In the genomic region with DNA sequence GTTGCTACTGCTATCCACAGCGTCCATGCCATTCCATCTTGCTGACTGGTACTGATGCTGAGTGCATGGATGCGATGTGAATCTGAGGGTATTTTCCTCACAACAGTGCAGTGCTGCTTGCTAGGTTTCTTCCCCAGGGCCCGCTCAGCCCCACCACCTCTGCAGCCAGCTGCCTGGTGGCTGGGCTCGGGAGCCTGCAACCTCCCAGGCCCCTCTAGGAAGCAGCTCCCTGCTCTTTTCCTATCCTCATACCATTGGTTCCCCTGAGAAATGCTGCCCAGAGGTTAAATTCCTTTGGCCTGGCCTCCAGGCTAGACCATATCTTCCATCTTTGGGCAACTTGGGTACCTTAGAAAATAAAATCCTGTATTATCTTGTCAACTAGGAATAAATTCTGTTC, we compare ENCODE assay signal across 2 cellular contexts.
TF ChIP-seq lines count a peak whose summit lies in the region.

No MANE protein-coding gene starts in this region.

TF ChIP-seq in GM23338, 12 proteins besides CTCF, POLR2A, EP300 and RAD21:
- TF ChIP-seq JUNB (IDR thresholded peaks at IDR 0.05; ENCODE audit: unreplicated experiment) (no peak), STAT1 (IDR thresholded peaks at IDR 0.05; ENCODE audit: unreplicated experiment) (no peak), EZH2 (IDR thresholded peaks at IDR 0.05; ENCODE audit: low read depth, unreplicated experiment) (no peak), CREB1 (CRISPR knock-in tag; IDR thresholded peaks at IDR 0.05; ENCODE audit: low read depth) (no peak), NANOG (IDR thresholded peaks at IDR 0.05; ENCODE audit: borderline replicate concordance) (no peak), ZNF331 (CRISPR knock-in tag; IDR thresholded peaks at IDR 0.05; ENCODE audit: low read depth) (no peak), EZH2phosphoT487 (IDR thresholded peaks at IDR 0.05; ENCODE audit: unreplicated experiment) (no peak), POLR2AphosphoS5 (IDR thresholded peaks at IDR 0.05; ENCODE audit: low read depth) (no peak)
- TF ChIP-seq, protein P1, sequence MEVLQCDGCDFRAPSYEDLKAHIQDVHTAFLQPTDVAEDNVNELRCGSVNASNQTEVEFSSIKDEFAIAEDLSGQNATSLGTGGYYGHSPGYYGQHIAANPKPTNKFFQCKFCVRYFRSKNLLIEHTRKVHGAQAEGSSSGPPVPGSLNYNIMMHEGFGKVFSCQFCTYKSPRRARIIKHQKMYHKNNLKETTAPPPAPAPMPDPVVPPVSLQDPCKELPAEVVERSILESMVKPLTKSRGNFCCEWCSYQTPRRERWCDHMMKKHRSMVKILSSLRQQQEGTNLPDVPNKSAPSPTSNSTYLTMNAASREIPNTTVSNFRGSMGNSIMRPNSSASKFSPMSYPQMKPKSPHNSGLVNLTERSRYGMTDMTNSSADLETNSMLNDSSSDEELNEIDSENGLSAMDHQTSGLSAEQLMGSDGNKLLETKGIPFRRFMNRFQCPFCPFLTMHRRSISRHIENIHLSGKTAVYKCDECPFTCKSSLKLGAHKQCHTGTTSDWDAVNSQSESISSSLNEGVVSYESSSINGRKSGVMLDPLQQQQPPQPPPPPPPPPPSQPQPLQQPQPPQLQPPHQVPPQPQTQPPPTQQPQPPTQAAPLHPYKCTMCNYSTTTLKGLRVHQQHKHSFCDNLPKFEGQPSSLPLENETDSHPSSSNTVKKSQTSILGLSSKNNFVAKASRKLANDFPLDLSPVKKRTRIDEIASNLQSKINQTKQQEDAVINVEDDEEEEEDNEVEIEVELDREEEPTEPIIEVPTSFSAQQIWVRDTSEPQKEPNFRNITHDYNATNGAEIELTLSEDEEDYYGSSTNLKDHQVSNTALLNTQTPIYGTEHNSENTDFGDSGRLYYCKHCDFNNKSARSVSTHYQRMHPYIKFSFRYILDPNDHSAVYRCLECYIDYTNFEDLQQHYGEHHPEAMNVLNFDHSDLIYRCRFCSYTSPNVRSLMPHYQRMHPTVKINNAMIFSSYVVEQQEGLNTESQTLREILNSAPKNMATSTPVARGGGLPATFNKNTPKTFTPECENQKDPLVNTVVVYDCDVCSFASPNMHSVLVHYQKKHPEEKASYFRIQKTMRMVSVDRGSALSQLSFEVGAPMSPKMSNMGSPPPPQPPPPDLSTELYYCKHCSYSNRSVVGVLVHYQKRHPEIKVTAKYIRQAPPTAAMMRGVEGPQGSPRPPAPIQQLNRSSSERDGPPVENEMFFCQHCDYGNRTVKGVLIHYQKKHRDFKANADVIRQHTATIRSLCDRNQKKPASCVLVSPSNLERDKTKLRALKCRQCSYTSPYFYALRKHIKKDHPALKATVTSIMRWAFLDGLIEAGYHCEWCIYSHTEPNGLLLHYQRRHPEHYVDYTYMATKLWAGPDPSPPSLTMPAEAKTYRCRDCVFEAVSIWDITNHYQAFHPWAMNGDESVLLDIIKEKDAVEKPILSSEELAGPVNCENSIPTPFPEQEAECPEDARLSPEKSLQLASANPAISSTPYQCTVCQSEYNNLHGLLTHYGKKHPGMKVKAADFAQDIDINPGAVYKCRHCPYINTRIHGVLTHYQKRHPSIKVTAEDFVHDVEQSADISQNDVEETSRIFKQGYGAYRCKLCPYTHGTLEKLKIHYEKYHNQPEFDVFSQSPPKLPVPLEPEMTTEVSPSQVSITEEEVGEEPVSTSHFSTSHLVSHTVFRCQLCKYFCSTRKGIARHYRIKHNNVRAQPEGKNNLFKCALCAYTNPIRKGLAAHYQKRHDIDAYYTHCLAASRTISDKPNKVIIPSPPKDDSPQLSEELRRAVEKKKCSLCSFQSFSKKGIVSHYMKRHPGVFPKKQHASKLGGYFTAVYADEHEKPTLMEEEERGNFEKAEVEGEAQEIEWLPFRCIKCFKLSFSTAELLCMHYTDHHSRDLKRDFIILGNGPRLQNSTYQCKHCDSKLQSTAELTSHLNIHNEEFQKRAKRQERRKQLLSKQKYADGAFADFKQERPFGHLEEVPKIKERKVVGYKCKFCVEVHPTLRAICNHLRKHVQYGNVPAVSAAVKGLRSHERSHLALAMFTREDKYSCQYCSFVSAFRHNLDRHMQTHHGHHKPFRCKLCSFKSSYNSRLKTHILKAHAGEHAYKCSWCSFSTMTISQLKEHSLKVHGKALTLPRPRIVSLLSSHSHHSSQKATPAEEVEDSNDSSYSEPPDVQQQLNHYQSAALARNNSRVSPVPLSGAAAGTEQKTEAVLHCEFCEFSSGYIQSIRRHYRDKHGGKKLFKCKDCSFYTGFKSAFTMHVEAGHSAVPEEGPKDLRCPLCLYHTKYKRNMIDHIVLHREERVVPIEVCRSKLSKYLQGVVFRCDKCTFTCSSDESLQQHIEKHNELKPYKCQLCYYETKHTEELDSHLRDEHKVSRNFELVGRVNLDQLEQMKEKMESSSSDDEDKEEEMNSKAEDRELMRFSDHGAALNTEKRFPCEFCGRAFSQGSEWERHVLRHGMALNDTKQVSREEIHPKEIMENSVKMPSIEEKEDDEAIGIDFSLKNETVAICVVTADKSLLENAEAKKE (CRISPR knock-in tag; IDR thresholded peaks at IDR 0.05): no peak
- TF ChIP-seq, protein P2, sequence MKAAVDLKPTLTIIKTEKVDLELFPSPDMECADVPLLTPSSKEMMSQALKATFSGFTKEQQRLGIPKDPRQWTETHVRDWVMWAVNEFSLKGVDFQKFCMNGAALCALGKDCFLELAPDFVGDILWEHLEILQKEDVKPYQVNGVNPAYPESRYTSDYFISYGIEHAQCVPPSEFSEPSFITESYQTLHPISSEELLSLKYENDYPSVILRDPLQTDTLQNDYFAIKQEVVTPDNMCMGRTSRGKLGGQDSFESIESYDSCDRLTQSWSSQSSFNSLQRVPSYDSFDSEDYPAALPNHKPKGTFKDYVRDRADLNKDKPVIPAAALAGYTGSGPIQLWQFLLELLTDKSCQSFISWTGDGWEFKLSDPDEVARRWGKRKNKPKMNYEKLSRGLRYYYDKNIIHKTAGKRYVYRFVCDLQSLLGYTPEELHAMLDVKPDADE (IDR thresholded peaks at IDR 0.05): no peak

TF ChIP-seq in H1, 55 proteins besides CTCF, POLR2A, EP300 and RAD21:
- no peak for TF ChIP-seq SRF (IDR thresholded peaks at IDR 0.05; ENCODE audit: low read depth, low read length)
- TF ChIP-seq NRF1 (IDR thresholded peaks at IDR 0.05; ENCODE audit: low read depth, low read length): no peak
